ENCODE assay signal across 1 cellular context in genomic region chrX:30659421-30659820, GRCh38.
A peak's percentile ranks its signal among the peaks of the same experiment; 100 is the strongest.
TF ChIP-seq lines count a peak whose summit lies in the region.

No MANE protein-coding gene starts in this region.

TF ChIP-seq in K562, 482 proteins besides CTCF, POLR2A, EP300 and RAD21 (continued from another document):
- TF ChIP-seq CREB3 (tag; conservative IDR thresholded peaks at IDR 0.05; ENCODE audit: low read depth) (no peak), ARID3A (IDR thresholded peaks at IDR 0.05; ENCODE audit: borderline replicate concordance, low read depth, low read length) (peak; percentile 78), HMBOX1 (IDR thresholded peaks at IDR 0.05) (peak; percentile 44; the same call in 1 of the 2 replicates), CREM (IDR thresholded peaks at IDR 0.05; ENCODE audit: low read depth) (peak; percentile 18; the same call in 1 of the 2 replicates), ZFP1 (CRISPR knock-in tag; IDR thresholded peaks at IDR 0.05) (no peak), ETV1 (tag; conservative IDR thresholded peaks at IDR 0.05; ENCODE audit: low read depth) (0 out of 2 replicates have a peak, but pooled peaks have one; percentile 10), VEZF1 (CRISPR knock-in tag; IDR thresholded peaks at IDR 0.05) (no peak), MEF2D (tag; conservative IDR thresholded peaks at IDR 0.05; ENCODE audit: low read depth) (no peak), ATF7 (IDR thresholded peaks at IDR 0.05) (peak; percentile 30; the same call in 1 of the 2 replicates), CEBPB (tag; IDR thresholded peaks at IDR 0.05) (peak; percentile 52), ATF1 (CRISPR knock-in tag; IDR thresholded peaks at IDR 0.05) (no peak), ATF1 (tag; IDR thresholded peaks at IDR 0.05) (0 out of 2 replicates have a peak, but pooled peaks have one; percentile 19), TBL1XR1 (IDR thresholded peaks at IDR 0.05; ENCODE audit: low read length in 2 of 2) (no peak), IRF2 (CRISPR knock-in tag; IDR thresholded peaks at IDR 0.05) (no peak), MITF (IDR thresholded peaks at IDR 0.05) (0 out of 2 replicates have a peak, but pooled peaks have one; percentile 31), NR4A1 (CRISPR knock-in tag; IDR thresholded peaks at IDR 0.05) (no peak), NR4A1 (tag; IDR thresholded peaks at IDR 0.05) (no peak), SMARCA4 (IDR thresholded peaks at IDR 0.05) (peak; percentile 75), C11orf30 (IDR thresholded peaks at IDR 0.05; ENCODE audit: low read depth) (peak; percentile 30), MNT (conservative IDR thresholded peaks at IDR 0.05) (peak in 1 of 2 experiments; percentile 35; a peak in 1 of 4 replicates), L3MBTL2 (IDR thresholded peaks at IDR 0.05) (peak; percentile 22; the same call in 1 of the 2 replicates), DPF2 (IDR thresholded peaks at IDR 0.05) (peak; percentile 73)
